Comparison of ENCODE assay signal across 8 cellular contexts in genomic region chr7:39833180-39833788, GRCh38.
DNase-seq lines count a peak whose midpoint lies in the region; ATAC-seq and TF ChIP-seq lines count a peak whose summit lies in the region.
"Not testable (repeated sequence)": the region's sequence is repeated elsewhere in the genome, so short reads cannot be mapped to it uniquely, and the experiment has no call there.

No MANE protein-coding gene starts in this region.

- H3K4me1 ChIP-seq in breast epithelium: not testable (repeated sequence)
- H3K4me1 ChIP-seq in stomach: peaks cover 0 to 12% (median 8%) of the 10 kb centered on the region in 4 donors

- peak overlapping the region; percentile 58 for H3K4me3 Mint-ChIP-seq in activated CD4-positive, alpha-beta T cell treated with anti-CD3 and anti-CD28 coated beads, Interleukin-2, amount 10 ng/mL, durations not matched to agents 24 days and 14 days

- H3K27ac Mint-ChIP-seq in activated CD4-positive, alpha-beta T cell treated with anti-CD3 and anti-CD28 coated beads, Interleukin-2, amount 10 ng/mL, durations not matched to agents 24 days and 14 days: not testable (repeated sequence)

- TF ChIP-seq CTCF in breast epithelium (IDR thresholded peaks at IDR 0.05): peak in 1 of 3 donors; percentile 15
- not testable (repeated sequence) for TF ChIP-seq CTCF in stomach (IDR thresholded peaks at IDR 0.05)

- peaks cover 69% of the 10 kb centered on the region for H3K27me3 Mint-ChIP-seq in activated CD4-positive, alpha-beta T cell treated with anti-CD3 and anti-CD28 coated beads, Interleukin-2, amount 10 ng/mL, durations not matched to agents 24 days and 14 days

- not testable (repeated sequence) for H3K27me3 ChIP-seq in breast epithelium
- H3K27me3 ChIP-seq in stomach: peaks cover 0 to 49% (median 8%) of the 10 kb centered on the region in 3 donors

- TF ChIP-seq POLR2A in breast epithelium (IDR thresholded peaks at IDR 0.05); stomach (IDR thresholded peaks at IDR 0.05): not testable (repeated sequence)

- WGBS in stomach, 5 donors: 0 to 1% (median 1%) methylated on average over 49 to 71 of the region's 71 CpGs

- not testable (repeated sequence) for H3K4me1 Mint-ChIP-seq in activated CD4-positive, alpha-beta T cell treated with anti-CD3 and anti-CD28 coated beads, Interleukin-2, amount 10 ng/mL, durations not matched to agents 24 days and 14 days

- peak; percentile 76 for DNase-seq in D341Med (ENCODE audit: low spot score)
- peak; percentile 13 for DNase-seq in NCI-H524 treated with DMSO at 0.1 percent for 48 hours (lab: John Stamatoyannopoulos, UW)
- peak; percentile 75 for DNase-seq in activated CD4-positive, alpha-beta T cell treated with anti-CD3 and anti-CD28 coated beads, Interleukin-2, amount 10 ng/mL, durations not matched to agents 24 days and 14 days
- DNase-seq in breast epithelium (ENCODE audit: low spot score in 2 of 2): not testable (repeated sequence)
- DNase-seq in hepatic stellate cell (ENCODE audit: low spot score): peak; percentile 16
- DNase-seq in occipital lobe (lab: John Stamatoyannopoulos, UW): peak; percentile 42
- DNase-seq in stomach: peak; percentile 29

- not testable (repeated sequence) for H3K36me3 ChIP-seq in breast epithelium, stomach

- not testable (repeated sequence) for H3K9me3 ChIP-seq in breast epithelium, stomach

- not testable (repeated sequence) for H3K9me3 Mint-ChIP-seq in activated CD4-positive, alpha-beta T cell treated with anti-CD3 and anti-CD28 coated beads, Interleukin-2, amount 10 ng/mL, durations not matched to agents 24 days and 14 days

- not testable (repeated sequence) for TF ChIP-seq EP300 in stomach (IDR thresholded peaks at IDR 0.05)

- H3K4me3 ChIP-seq in breast epithelium (peak overlapping the region; percentile 37 to 71 (median 53)), stomach (peak overlapping the region; percentile 41 to 60 (median 52))

- H3K27ac ChIP-seq in breast epithelium, stomach: not testable (repeated sequence)

- H3K36me3 Mint-ChIP-seq in activated CD4-positive, alpha-beta T cell treated with anti-CD3 and anti-CD28 coated beads, Interleukin-2, amount 10 ng/mL, durations not matched to agents 24 days and 14 days (ENCODE audit: low read depth): not testable (repeated sequence)

- peak; percentile 51 for ATAC-seq in HG03175 (IDR thresholded peaks at IDR 0.05; ENCODE audit: unreplicated experiment)

- intact Hi-C loops in activated CD4-positive, alpha-beta T cell treated with anti-CD3 and anti-CD28 coated beads, Interleukin-2, amount 10 ng/mL, durations not matched to agents 24 days and 14 days (cut with micrococcal nuclease); breast epithelium (cut with DNase I; ENCODE audit: low total_unique reads); stomach (cut with DNase I; ENCODE audit: low total_unique reads): not testable (repeated sequence)
